Comparison of ENCODE assay signal across 18 cellular contexts in genomic region chr10:32947586-32947985, GRCh38.
"Had no signal": no experiment of that assay in that cellular context is flagged by ENCODE, and none has a peak within 500 bp of the region (broad histone marks: within the 10 kb centered on the region; RNA-seq: fewer than 3 reads in every experiment).

No MANE protein-coding gene starts in this region.

- H3K4me3 ChIP-seq: ascending aorta, cardiac muscle cell, colonic mucosa, left lung, prostate gland, suprapubic skin, upper lobe of left lung had no signal

- H3K27me3 ChIP-seq: ascending aorta, cardiac muscle cell, colonic mucosa, left lung, suprapubic skin, upper lobe of left lung had no signal

- H3K27ac Mint-ChIP-seq: activated CD4-positive, alpha-beta T cell treated with anti-CD3 and anti-CD28 coated beads, Interleukin-2, amount 10 ng/mL, durations not matched to agents 24 days and 14 days; nephron had no signal

- H3K27ac ChIP-seq: ascending aorta, colonic mucosa, left lung, prostate gland, suprapubic skin had no signal

- DNase-seq: activated CD4-positive, alpha-beta T cell treated with anti-CD3 and anti-CD28 coated beads, Interleukin-2, amount 10 ng/mL, durations not matched to agents 24 days and 14 days; activated gamma-delta T cell; activated T-cell treated with anti-CD3 and anti-CD28 coated beads, Interleukin-2, amount 50 U/mL, for 1 hour; colonic mucosa; foreskin melanocyte; head of caudate nucleus; left lung; stimulated activated CD4-positive, alpha-beta T cell treated with anti-CD3 and anti-CD28 coated beads, Interleukin-12 subunit alpha, Interleukin-12 subunit beta, amount 100 ng/mL, for 4 hours; stimulated activated naive CD8-positive, alpha-beta T cell treated with anti-CD3 and anti-CD28 coated beads, Interleukin-15, Interleukin-2, amounts not matched to agents 100 U/mL and 50 U/mL, for 24 hours; upper lobe of left lung had no signal

- H3K36me3 ChIP-seq: ascending aorta, cardiac muscle cell, colonic mucosa, left lung, prostate gland, suprapubic skin, upper lobe of left lung had no signal

- ATAC-seq: left lung, sciatic nerve had no signal

- H3K9me3 ChIP-seq: ascending aorta, colonic mucosa, left lung, prostate gland, suprapubic skin, upper lobe of left lung had no signal

- H3K4me3 Mint-ChIP-seq: activated CD4-positive, alpha-beta T cell treated with anti-CD3 and anti-CD28 coated beads, Interleukin-2, amount 10 ng/mL, durations not matched to agents 24 days and 14 days; nephron had no signal

- FAIRE-seq: endothelial cell of umbilical vein had no signal

- H3K9me3 Mint-ChIP-seq: activated CD4-positive, alpha-beta T cell treated with anti-CD3 and anti-CD28 coated beads, Interleukin-2, amount 10 ng/mL, durations not matched to agents 24 days and 14 days; memory B cell; nephron had no signal

- H3K27me3 Mint-ChIP-seq: activated CD4-positive, alpha-beta T cell treated with anti-CD3 and anti-CD28 coated beads, Interleukin-2, amount 10 ng/mL, durations not matched to agents 24 days and 14 days; memory B cell had no signal
